1 cellular context compared by ENCODE assay signal in the genomic region with DNA sequence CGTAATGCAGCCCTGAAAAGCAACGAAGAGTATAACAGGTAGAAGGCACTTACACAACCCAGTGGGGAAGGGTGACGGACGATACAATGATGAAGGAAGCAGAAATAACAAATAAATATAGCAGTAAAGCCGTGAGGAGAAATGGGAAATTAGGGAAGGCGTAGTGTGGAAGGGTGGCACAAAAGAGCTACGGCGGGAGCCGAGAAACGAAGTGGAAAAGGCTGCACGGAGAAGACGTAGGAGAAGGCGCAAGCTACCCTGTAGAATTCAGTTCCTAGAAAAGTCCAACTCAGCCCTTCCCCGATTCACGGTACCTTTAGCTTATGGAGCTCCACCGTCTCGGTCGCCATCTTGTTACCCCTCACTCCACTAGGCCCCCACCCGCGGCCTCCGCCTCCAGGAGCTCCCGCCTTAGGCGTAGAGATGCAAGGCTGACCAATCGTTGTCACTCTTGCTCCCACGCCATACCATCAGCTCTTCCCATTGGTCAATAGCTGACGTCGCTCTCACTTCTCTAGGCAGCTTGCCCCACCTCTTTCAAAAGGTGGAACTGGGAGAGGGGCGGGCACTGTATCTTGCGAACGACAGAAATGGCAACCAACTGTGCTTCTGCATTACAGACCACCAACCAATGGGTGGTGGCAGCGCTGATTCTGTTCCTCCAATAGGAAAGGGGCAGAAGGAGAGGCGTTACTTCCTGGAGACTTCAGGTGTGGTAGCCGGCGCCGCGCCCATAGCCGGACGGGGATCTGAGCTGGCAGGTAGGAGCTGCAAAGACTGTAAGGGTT.
A peak's percentile ranks its signal among the peaks of the same experiment; 100 is the strongest.
TF ChIP-seq lines count a peak whose summit lies in the region.

A gene with protein sequence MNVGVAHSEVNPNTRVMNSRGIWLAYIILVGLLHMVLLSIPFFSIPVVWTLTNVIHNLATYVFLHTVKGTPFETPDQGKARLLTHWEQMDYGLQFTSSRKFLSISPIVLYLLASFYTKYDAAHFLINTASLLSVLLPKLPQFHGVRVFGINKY (plus strand): TSS at position 690 of the 788 bp plus-strand sequence. CDS start 959 bp downstream, outside the sequence.
Gene SARNP (minus strand): TSS at position 373 of the 788 bp plus-strand sequence. CDS start 23 bp downstream, at position 350.

TF ChIP-seq in K562, 482 proteins besides CTCF, POLR2A, EP300 and RAD21 (continued from another document and continues in another):
- TF ChIP-seq MNT (conservative IDR thresholded peaks at IDR 0.05) (peak in 1 of 2 experiments; percentile 85), MECOM (CRISPR knock-in tag; IDR thresholded peaks at IDR 0.05) (no peak), SRSF3 (IDR thresholded peaks at IDR 0.05; ENCODE audit: insufficient read depth, low read length) (no peak), HNRNPUL1 (IDR thresholded peaks at IDR 0.05; ENCODE audit: low read length) (no peak), ZNF398 (CRISPR knock-in tag; IDR thresholded peaks at IDR 0.05) (no peak), NFIC (IDR thresholded peaks at IDR 0.05) (no peak), PHF8 (IDR thresholded peaks at IDR 0.05; ENCODE audit: borderline replicate concordance, low read length) (peak; percentile 89; the same call in 1 of the 2 replicates), ZNF407 (IDR thresholded peaks at IDR 0.05; ENCODE audit: low read depth) (peak; percentile 57; the same call in 1 of the 2 replicates), RBM25 (IDR thresholded peaks at IDR 0.05; ENCODE audit: low read depth, low read length, severe bottlenecking) (peak; percentile 98), ZNF644 (tag; IDR thresholded peaks at IDR 0.05; ENCODE audit: low read depth) (no peak), EHMT2 (IDR thresholded peaks at IDR 0.05) (peak; percentile 40; the same call in 1 of the 2 replicates), ATF7 (IDR thresholded peaks at IDR 0.05) (peak; percentile 84), JUN (IDR thresholded peaks at IDR 0.05; ENCODE audit: borderline replicate concordance, low read depth, low read length) (no peak), JUN (CRISPR knock-in tag; IDR thresholded peaks at IDR 0.05; ENCODE audit: borderline replicate concordance) (0 out of 2 replicates have a peak, but pooled peaks have one; percentile 64), SMARCA4 (IDR thresholded peaks at IDR 0.05) (peak; percentile 53), ZNF589 (CRISPR knock-in tag; IDR thresholded peaks at IDR 0.05; ENCODE audit: low read depth) (no peak), FUS (optimal IDR thresholded peaks at IDR 0.05; ENCODE audit: low read depth, low read length) (no peak)
- TF ChIP-seq, protein P1, sequence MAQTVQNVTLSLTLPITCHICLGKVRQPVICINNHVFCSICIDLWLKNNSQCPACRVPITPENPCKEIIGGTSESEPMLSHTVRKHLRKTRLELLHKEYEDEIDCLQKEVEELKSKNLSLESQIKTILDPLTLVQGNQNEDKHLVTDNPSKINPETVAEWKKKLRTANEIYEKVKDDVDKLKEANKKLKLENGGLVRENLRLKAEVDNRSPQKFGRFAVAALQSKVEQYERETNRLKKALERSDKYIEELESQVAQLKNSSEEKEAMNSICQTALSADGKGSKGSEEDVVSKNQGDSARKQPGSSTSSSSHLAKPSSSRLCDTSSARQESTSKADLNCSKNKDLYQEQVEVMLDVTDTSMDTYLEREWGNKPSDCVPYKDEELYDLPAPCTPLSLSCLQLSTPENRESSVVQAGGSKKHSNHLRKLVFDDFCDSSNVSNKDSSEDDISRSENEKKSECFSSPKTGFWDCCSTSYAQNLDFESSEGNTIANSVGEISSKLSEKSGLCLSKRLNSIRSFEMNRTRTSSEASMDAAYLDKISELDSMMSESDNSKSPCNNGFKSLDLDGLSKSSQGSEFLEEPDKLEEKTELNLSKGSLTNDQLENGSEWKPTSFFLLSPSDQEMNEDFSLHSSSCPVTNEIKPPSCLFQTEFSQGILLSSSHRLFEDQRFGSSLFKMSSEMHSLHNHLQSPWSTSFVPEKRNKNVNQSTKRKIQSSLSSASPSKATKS (CRISPR knock-in tag; IDR thresholded peaks at IDR 0.05) = no peak
- TF ChIP-seq, protein P2, sequence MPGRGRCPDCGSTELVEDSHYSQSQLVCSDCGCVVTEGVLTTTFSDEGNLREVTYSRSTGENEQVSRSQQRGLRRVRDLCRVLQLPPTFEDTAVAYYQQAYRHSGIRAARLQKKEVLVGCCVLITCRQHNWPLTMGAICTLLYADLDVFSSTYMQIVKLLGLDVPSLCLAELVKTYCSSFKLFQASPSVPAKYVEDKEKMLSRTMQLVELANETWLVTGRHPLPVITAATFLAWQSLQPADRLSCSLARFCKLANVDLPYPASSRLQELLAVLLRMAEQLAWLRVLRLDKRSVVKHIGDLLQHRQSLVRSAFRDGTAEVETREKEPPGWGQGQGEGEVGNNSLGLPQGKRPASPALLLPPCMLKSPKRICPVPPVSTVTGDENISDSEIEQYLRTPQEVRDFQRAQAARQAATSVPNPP (IDR thresholded peaks at IDR 0.05; ENCODE audit: borderline replicate concordance, insufficient read depth, insufficient read length) = no peak
- TF ChIP-seq, protein P3, sequence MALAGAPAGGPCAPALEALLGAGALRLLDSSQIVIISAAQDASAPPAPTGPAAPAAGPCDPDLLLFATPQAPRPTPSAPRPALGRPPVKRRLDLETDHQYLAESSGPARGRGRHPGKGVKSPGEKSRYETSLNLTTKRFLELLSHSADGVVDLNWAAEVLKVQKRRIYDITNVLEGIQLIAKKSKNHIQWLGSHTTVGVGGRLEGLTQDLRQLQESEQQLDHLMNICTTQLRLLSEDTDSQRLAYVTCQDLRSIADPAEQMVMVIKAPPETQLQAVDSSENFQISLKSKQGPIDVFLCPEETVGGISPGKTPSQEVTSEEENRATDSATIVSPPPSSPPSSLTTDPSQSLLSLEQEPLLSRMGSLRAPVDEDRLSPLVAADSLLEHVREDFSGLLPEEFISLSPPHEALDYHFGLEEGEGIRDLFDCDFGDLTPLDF (CRISPR knock-in tag; IDR thresholded peaks at IDR 0.05) = peak; percentile 81
- TF ChIP-seq, protein P4, sequence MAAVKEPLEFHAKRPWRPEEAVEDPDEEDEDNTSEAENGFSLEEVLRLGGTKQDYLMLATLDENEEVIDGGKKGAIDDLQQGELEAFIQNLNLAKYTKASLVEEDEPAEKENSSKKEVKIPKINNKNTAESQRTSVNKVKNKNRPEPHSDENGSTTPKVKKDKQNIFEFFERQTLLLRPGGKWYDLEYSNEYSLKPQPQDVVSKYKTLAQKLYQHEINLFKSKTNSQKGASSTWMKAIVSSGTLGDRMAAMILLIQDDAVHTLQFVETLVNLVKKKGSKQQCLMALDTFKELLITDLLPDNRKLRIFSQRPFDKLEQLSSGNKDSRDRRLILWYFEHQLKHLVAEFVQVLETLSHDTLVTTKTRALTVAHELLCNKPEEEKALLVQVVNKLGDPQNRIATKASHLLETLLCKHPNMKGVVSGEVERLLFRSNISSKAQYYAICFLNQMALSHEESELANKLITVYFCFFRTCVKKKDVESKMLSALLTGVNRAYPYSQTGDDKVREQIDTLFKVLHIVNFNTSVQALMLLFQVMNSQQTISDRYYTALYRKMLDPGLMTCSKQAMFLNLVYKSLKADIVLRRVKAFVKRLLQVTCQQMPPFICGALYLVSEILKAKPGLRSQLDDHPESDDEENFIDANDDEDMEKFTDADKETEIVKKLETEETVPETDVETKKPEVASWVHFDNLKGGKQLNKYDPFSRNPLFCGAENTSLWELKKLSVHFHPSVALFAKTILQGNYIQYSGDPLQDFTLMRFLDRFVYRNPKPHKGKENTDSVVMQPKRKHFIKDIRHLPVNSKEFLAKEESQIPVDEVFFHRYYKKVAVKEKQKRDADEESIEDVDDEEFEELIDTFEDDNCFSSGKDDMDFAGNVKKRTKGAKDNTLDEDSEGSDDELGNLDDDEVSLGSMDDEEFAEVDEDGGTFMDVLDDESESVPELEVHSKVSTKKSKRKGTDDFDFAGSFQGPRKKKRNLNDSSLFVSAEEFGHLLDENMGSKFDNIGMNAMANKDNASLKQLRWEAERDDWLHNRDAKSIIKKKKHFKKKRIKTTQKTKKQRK (IDR thresholded peaks at IDR 0.05; ENCODE audit: borderline replicate concordance, low read depth, low read length) = peak; percentile 90
